In genomic region chr13:108895220-108895704, GRCh38 we compare ENCODE assay signal across 8 cellular contexts.
DNase-seq lines count a peak whose midpoint lies in the region; ATAC-seq and TF ChIP-seq lines count a peak whose summit lies in the region.

No MANE protein-coding gene starts in this region.

- no peak overlapping the region for H3K27ac Mint-ChIP-seq in type B pancreatic cell

- no peaks in the 10 kb centered on the region for H3K9me3 Mint-ChIP-seq in type B pancreatic cell

- H3K4me3 ChIP-seq in LNCaP clone FGC (ENCODE audit: low read depth, low read length): no peak overlapping the region

- no peak overlapping the region for H3K4me3 Mint-ChIP-seq in type B pancreatic cell

- peaks cover 3% of the 10 kb centered on the region for H3K4me1 Mint-ChIP-seq in type B pancreatic cell (ENCODE audit: unreplicated experiment)

- no peaks in the 10 kb centered on the region for H3K4me1 ChIP-seq in foreskin keratinocyte

- H3K27me3 Mint-ChIP-seq in type B pancreatic cell: peaks cover 3% of the 10 kb centered on the region

- peak; percentile 43 for DNase-seq in NOMO-1 treated with DMSO at 0.1 percent for 48 hours (lab: John Stamatoyannopoulos, UW; ENCODE audit: unreplicated experiment)
- no peak for DNase-seq in NOMO-1 treated with dmso at 0.1 percent for 144 hours (lab: John Stamatoyannopoulos, UW; ENCODE audit: unreplicated experiment)
- peak; percentile 22 for DNase-seq in LNCaP clone FGC (ENCODE audit: low read depth)
- DNase-seq in SKM-1 (lab: John Stamatoyannopoulos, UW; ENCODE audit: unreplicated experiment): peak; percentile 8
- peak; percentile 60 to 69 for DNase-seq in foreskin keratinocyte
- no peak for DNase-seq in type B pancreatic cell (ENCODE audit: extremely low spot score, unreplicated experiment)
- DNase-seq in C1 segment of cervical spinal cord (lab: John Stamatoyannopoulos, UW): no peak

- peak; percentile 42 for TF ChIP-seq CTCF in LNCaP clone FGC (IDR thresholded peaks at IDR 0.05; ENCODE audit: control insufficient read depth, extremely low read depth, insufficient read depth)
- TF ChIP-seq CTCF in foreskin keratinocyte (conservative IDR thresholded peaks at IDR 0.05): peak; percentile 77
- peak; percentile 85 for TF ChIP-seq CTCF in type B pancreatic cell (conservative IDR thresholded peaks at IDR 0.05)

- peak; percentile 76 for ATAC-seq in foreskin keratinocyte
- ATAC-seq in HG02870 (IDR thresholded peaks at IDR 0.05; ENCODE audit: unreplicated experiment): no peak

- H3K36me3 Mint-ChIP-seq in type B pancreatic cell: no peaks in the 10 kb centered on the region

- no peaks in the 10 kb centered on the region for H3K27me3 ChIP-seq in foreskin keratinocyte

- H3K27ac ChIP-seq in foreskin keratinocyte: no peak overlapping the region

Comparison
In these comparisons a context has a peak if more than half of its experiments do, and no peak if none do; other contexts are left out.
1. DNase-seq: peak in NOMO-1 treated with DMSO at 0.1 percent for 48 hours (single experiment), LNCaP clone FGC (single experiment), SKM-1 (single experiment) and foreskin keratinocyte (2 of 2); none in NOMO-1 treated with dmso at 0.1 percent for 144 hours (single experiment), type B pancreatic cell (single experiment) and C1 segment of cervical spinal cord (0 of 14).
2. Peak in every context shown above with its lines, with median percentiles within 50 percentile points of each other: CTCF ChIP-seq.